23 cellular contexts compared by ENCODE assay signal in the genomic region with DNA sequence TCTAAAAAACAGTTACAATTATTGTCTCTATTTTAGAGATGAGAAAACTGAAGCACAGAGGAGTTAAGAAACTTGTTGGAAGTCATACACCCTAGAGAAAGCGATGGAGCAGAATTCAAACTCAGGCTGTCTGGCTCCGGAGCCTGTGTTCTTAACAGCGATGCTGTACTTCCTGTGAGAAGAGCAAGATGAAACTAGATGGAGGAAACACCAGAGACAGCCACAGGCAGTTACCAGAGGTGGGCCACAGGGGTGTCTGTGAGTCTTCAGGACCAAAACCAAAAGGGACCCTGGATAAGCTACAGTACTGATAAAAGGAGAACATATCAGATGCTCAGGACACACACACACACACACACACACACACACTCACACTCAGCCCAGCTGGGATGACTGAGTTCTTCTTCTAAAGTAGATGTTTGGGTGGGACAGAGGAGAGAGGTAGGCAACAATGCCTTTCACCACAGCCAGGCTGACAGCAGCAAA.
"Had no signal": no experiment of that assay in that cellular context is flagged by ENCODE, and none has a peak within 500 bp of the region (broad histone marks: within the 10 kb centered on the region; RNA-seq: fewer than 3 reads in every experiment).

No MANE protein-coding gene starts in this region.

- H3K27me3 ChIP-seq: hepatocyte, left lung, neutrophil, ovary, spleen had no signal

- H3K36me3 ChIP-seq: left lung, neutrophil, ovary, prostate gland, spleen had no signal

- H3K27ac ChIP-seq: hepatocyte, left lung, neutrophil, ovary, spleen had no signal

- H3K9me3 ChIP-seq: left lung, neutrophil, ovary, prostate gland, spleen had no signal

- H3K4me3 ChIP-seq: hepatocyte, left lung, lung, ovary, prostate gland, spleen had no signal

- H3K4me1 ChIP-seq: left lung, spleen had no signal

- ATAC-seq: activated naive CD4-positive, alpha-beta T cell treated with anti-CD3 and anti-CD28 coated beads, Interleukin-2, amount 50 U/mL, for 72 hours; activated T-helper 17 cell treated with anti-CD3 and anti-CD28 coated beads, Interleukin-2, amount 50 U/mL, for 72 hours; esophagus mucosa; left lung; natural killer cell treated with Interleukin-12 subunit alpha and Interleukin-12 subunit beta and Interleukin-15 and Interleukin-18, amount 100 ng/mL, for 72 hours; stimulated activated naive CD8-positive, alpha-beta T cell treated with anti-CD3 and anti-CD28 coated beads, Interleukin-15, Interleukin-2, amounts not matched to agents 100 U/mL and 50 U/mL, for 24 hours had no signal

- H3K79me2 ChIP-seq: hepatocyte had no signal

- H2AFZ ChIP-seq: hepatocyte had no signal

- DNase-seq: activated CD8-positive, alpha-beta memory T cell treated with anti-CD3 and anti-CD28 coated beads for 24 hours; activated CD8-positive, alpha-beta memory T cell treated with anti-CD3 and anti-CD28 coated beads, Interleukin-2, amount 50 U/mL, for 4 hours; activated T-cell treated with anti-CD3 and anti-CD28 coated beads, Interleukin-2, amount 50 U/mL, for 24 hours; aorta; effector CD4-positive, alpha-beta T cell; foreskin melanocyte; glutamatergic neuron; immature natural killer cell; kidney glomerular epithelial cell; left lung; midbrain; ovary; spleen; stimulated activated CD4-positive, alpha-beta T cell treated with anti-CD3 and anti-CD28 coated beads, Interleukin-4, amount 100 ng/mL, for 1 hour; stimulated activated naive CD8-positive, alpha-beta T cell treated with anti-CD3 and anti-CD28 coated beads, Interleukin-15, Interleukin-2, amounts not matched to agents 100 U/mL and 50 U/mL, for 24 hours had no signal

- H3K4me2 ChIP-seq: hepatocyte had no signal
